16 cellular contexts compared by ENCODE assay signal in the genomic region with DNA sequence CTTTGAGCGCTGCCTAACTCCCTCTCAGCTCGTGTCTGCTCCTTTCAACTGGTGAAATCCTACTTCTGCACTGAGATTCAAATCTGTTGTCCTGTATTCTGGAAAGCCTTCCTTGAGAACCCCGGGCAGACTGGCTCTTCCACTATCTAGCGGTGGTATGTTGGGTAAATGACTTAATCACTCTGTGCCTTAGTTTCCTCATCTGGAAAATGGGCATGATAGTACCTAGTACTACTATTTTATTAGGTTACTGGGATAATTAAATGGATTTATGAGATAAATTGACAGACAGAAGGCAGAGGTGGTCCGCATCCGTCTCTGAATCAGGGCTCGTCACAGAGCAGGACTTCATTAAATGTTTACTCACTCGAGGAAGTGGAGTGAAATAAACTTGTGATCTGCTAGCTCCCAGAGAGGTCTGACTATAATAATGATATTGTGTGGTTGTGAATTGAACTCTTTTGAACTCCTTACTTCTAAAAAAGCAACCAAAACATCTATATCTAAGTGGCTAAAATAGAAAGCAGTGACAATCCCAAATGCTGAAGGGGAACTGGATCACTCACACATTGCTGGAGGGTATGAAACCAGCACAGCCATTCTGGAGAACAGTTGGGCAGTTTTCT. TPM values are rescaled to one million over a fixed set of nuclear protein-coding genes. Genes with fewer than 3 reads are reported as not detected.
DNase-seq lines count a peak whose midpoint lies in the region; ATAC-seq lines count a peak whose summit lies in the region.
"Had no signal": no experiment of that assay in that cellular context is flagged by ENCODE, and none has a peak within 500 bp of the region (broad histone marks: within the 10 kb centered on the region; RNA-seq: fewer than 3 reads in every experiment).

No MANE protein-coding gene starts in this region.

- H3K4me3 Mint-ChIP-seq in stimulated activated naive CD8-positive, alpha-beta T cell treated with anti-CD3 and anti-CD28 coated beads, Interleukin-15, Interleukin-2, amounts not matched to agents 100 ng/mL and 50 ng/mL, for 24 hours = no peak overlapping the region
- H3K4me3 Mint-ChIP-seq in activated CD4-positive, alpha-beta memory T cell treated with anti-CD3 and anti-CD28 coated beads, Interleukin-2, amount 10 ng/mL, durations not matched to agents 7 days and 5 days = no peak overlapping the region

- peak overlapping the region; percentile 95 for H3K27ac Mint-ChIP-seq in stimulated activated naive CD8-positive, alpha-beta T cell treated with anti-CD3 and anti-CD28 coated beads, Interleukin-15, Interleukin-2, amounts not matched to agents 100 ng/mL and 50 ng/mL, for 24 hours
- H3K27ac Mint-ChIP-seq in activated CD4-positive, alpha-beta memory T cell treated with anti-CD3 and anti-CD28 coated beads, Interleukin-2, amount 10 ng/mL, durations not matched to agents 7 days and 5 days = peak overlapping the region; percentile 3

- no peaks in the 10 kb centered on the region for H3K9me3 Mint-ChIP-seq in stimulated activated naive CD8-positive, alpha-beta T cell treated with anti-CD3 and anti-CD28 coated beads, Interleukin-15, Interleukin-2, amounts not matched to agents 100 ng/mL and 50 ng/mL, for 24 hours
- no peaks in the 10 kb centered on the region for H3K9me3 Mint-ChIP-seq in activated CD4-positive, alpha-beta memory T cell treated with anti-CD3 and anti-CD28 coated beads, Interleukin-2, amount 10 ng/mL, durations not matched to agents 7 days and 5 days

- H3K27me3 Mint-ChIP-seq in stimulated activated naive CD8-positive, alpha-beta T cell treated with anti-CD3 and anti-CD28 coated beads, Interleukin-15, Interleukin-2, amounts not matched to agents 100 ng/mL and 50 ng/mL, for 24 hours = no peaks in the 10 kb centered on the region
- H3K27me3 Mint-ChIP-seq in activated CD4-positive, alpha-beta memory T cell treated with anti-CD3 and anti-CD28 coated beads, Interleukin-2, amount 10 ng/mL, durations not matched to agents 7 days and 5 days = no peaks in the 10 kb centered on the region

- POLR2A ChIA-PET in activated CD4-positive, alpha-beta memory T cell treated with anti-CD3 and anti-CD28 coated beads, Interleukin-2, amount 10 ng/mL, durations not matched to agents 7 days and 5 days (lab: Charles Lee) = interaction anchor here (0.6 to 1.4 kb wide), 2 partner anchors 10 to 11 kb away, joined by 3 to 4 read pairs; no protein-coding TSS in a partner anchor

- H3K4me1 Mint-ChIP-seq in stimulated activated naive CD8-positive, alpha-beta T cell treated with anti-CD3 and anti-CD28 coated beads, Interleukin-15, Interleukin-2, amounts not matched to agents 100 ng/mL and 50 ng/mL, for 24 hours (ENCODE audit: low read depth) = peaks cover 86% of the 10 kb centered on the region
- peaks cover 67% of the 10 kb centered on the region for H3K4me1 Mint-ChIP-seq in activated CD4-positive, alpha-beta memory T cell treated with anti-CD3 and anti-CD28 coated beads, Interleukin-2, amount 10 ng/mL, durations not matched to agents 7 days and 5 days

- no peak for ATAC-seq in stimulated activated naive CD8-positive, alpha-beta T cell treated with anti-CD3 and anti-CD28 coated beads, Interleukin-15, Interleukin-2, amounts not matched to agents 100 U/mL and 50 U/mL, for 24 hours
- ATAC-seq in HG03280 (IDR thresholded peaks at IDR 0.05; ENCODE audit: unreplicated experiment) (no peak), HG02798 (IDR thresholded peaks at IDR 0.05; ENCODE audit: poor library complexity, unreplicated experiment) (no peak)

- peaks cover 70% of the 10 kb centered on the region for H3K36me3 Mint-ChIP-seq in stimulated activated naive CD8-positive, alpha-beta T cell treated with anti-CD3 and anti-CD28 coated beads, Interleukin-15, Interleukin-2, amounts not matched to agents 100 ng/mL and 50 ng/mL, for 24 hours (ENCODE audit: low read depth)
- peaks cover 69% of the 10 kb centered on the region for H3K36me3 Mint-ChIP-seq in activated CD4-positive, alpha-beta memory T cell treated with anti-CD3 and anti-CD28 coated beads, Interleukin-2, amount 10 ng/mL, durations not matched to agents 7 days and 5 days (ENCODE audit: low read depth)

- no peak for DNase-seq in stimulated activated naive CD8-positive, alpha-beta T cell treated with anti-CD3 and anti-CD28 coated beads, Interleukin-15, Interleukin-2, amounts not matched to agents 100 U/mL and 50 U/mL, for 24 hours
- DNase-seq in activated CD4-positive, alpha-beta memory T cell treated with anti-CD3 and anti-CD28 coated beads, Interleukin-2, amount 10 ng/mL, durations not matched to agents 7 days and 5 days = no peak
- DNase-seq in foreskin melanocyte = peak; percentile 81
- no peak for DNase-seq in GM03348 (ENCODE audit: low spot score)
- DNase-seq: cortex of kidney, GOT3, islet precursor cell, Karpas-422, NCI-H1092 treated with DMSO at 0.1 percent for 48 hours, NCI-H526 treated with DMSO at 0.1 percent for 48 hours, SW 1271, thyroid gland had no signal

- CTCF ChIA-PET in activated CD4-positive, alpha-beta memory T cell treated with anti-CD3 and anti-CD28 coated beads, Interleukin-2, amount 10 ng/mL, durations not matched to agents 7 days and 5 days (lab: Charles Lee) = interaction anchor here (1.7 kb wide), 1 partner anchor 41 kb away, joined by 4 read pairs; no protein-coding TSS in a partner anchor

RNA-seq across cellular contexts. Expression of a gene that starts 26.6 kb away (rescaled TPM):
- 100 to 1,000 TPM; 113 to 119 TPM for total RNA-seq in activated CD4-positive, alpha-beta memory T cell treated with anti-CD3 and anti-CD28 coated beads, Interleukin-2, amount 10 ng/mL, durations not matched to agents 7 days and 5 days
- total RNA-seq: osteocyte had no signal
